In genomic region chr11:1826552-1827094, GRCh38 we compare ENCODE assay signal across 1 cellular context.
TF ChIP-seq lines count a peak whose summit lies in the region.

No MANE protein-coding gene starts in this region.

TF ChIP-seq in HCT116, 20 proteins besides CTCF, POLR2A, EP300 and RAD21 (continued from another document):
- TF ChIP-seq MAX (IDR thresholded peaks at IDR 0.05) (no peak), EZH2phosphoT487 (IDR thresholded peaks at IDR 0.05; ENCODE audit: borderline replicate concordance) (no peak), SRF (IDR thresholded peaks at IDR 0.05; ENCODE audit: low read depth) (no peak), EGR1 (IDR thresholded peaks at IDR 0.05; ENCODE audit: low read depth) (no peak), FOSL1 (IDR thresholded peaks at IDR 0.05; ENCODE audit: low read depth) (no peak), TCF7L2 (IDR thresholded peaks at IDR 0.05; ENCODE audit: borderline replicate concordance, extremely low read depth, insufficient read depth, insufficient read length) (no peak), SP1 (IDR thresholded peaks at IDR 0.05; ENCODE audit: low read depth) (no peak)
